ENCODE assay signal across 8 cellular contexts in the genomic region with DNA sequence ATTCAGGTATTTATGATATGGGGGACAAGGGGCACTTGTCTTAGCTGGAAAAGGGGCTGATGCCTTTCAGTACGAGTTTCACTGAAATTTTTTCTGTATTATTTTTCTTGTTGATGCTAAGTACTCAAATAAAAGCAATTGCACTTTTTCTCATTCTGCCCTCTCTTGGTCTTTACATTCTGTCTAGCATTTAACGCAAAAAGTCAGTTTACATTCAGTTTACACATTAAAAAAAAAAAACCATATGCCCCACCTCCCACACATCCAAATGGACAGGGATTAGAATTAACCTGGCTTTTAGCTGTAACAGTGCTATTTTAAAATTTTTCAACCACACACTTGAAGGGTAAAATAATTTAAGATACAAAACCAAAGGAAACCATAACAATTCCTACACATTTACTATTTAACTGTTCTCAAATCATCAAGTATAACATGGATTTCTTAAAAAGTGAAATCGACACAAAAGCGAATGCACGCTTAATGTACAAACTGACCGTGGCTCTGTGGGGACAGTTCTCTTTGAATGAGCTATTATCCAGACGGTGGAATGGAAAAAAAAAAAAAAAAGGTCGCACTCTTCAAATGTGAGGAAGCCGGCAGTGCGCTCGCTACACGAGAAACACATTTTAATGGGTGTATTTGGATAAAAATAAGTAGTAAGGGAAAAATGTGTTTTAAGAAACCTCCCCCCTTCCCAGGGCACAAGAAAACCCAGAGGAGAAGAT. TPM values are rescaled to one million over a fixed set of nuclear protein-coding genes. Genes with fewer than 3 reads are reported as not detected.
DNase-seq lines count a peak whose midpoint lies in the region; TF ChIP-seq lines count a peak whose summit lies in the region.

No MANE protein-coding gene starts in this region.

- H2AK5ac ChIP-seq in H9 (ENCODE audit: insufficient read length, low read length), result no peak overlapping the region

- no peak overlapping the region for H3K27ac ChIP-seq in H9 (ENCODE audit: insufficient read length, low read depth, low read length)

- no peak overlapping the region for H2AFZ ChIP-seq in H9 (ENCODE audit: low read length)

- H3K36me3 Mint-ChIP-seq in H9 (ENCODE audit: insufficient read depth in 1 of 3, low read depth in 3 of 3), result no peaks in the 10 kb centered on the region
- H3K36me3 Mint-ChIP-seq in activated T-helper 2 cell treated with anti-CD3 and anti-CD28 coated beads, Interferon-gamma antibody, Interleukin-2, Interleukin-4, amounts not matched to agents 10 μg/mL and 5 μg/mL and 100 μg/mL, durations not matched to agents 14 hours and 24 hours and 36 hours (ENCODE audit: low read depth), result no peaks in the 10 kb centered on the region

- H3K9me3 Mint-ChIP-seq in H9, result no peaks in the 10 kb centered on the region
- no peaks in the 10 kb centered on the region for H3K9me3 Mint-ChIP-seq in activated T-helper 2 cell treated with anti-CD3 and anti-CD28 coated beads, Interferon-gamma antibody, Interleukin-2, Interleukin-4, amounts not matched to agents 10 μg/mL and 5 μg/mL and 100 μg/mL, durations not matched to agents 14 hours and 24 hours and 36 hours

- no peak overlapping the region for H3K23ac ChIP-seq in H9 (ENCODE audit: insufficient read length, low read depth, low read length)

- no peak overlapping the region for H4K8ac ChIP-seq in H9 (replicated peaks; ENCODE audit: insufficient read length, low read depth, low read length)

- H4K5ac ChIP-seq in H9 (ENCODE audit: insufficient read length, low read depth, low read length), result no peak overlapping the region

- peak overlapping the region; percentile 65 for H3K4me2 ChIP-seq in H9 (ENCODE audit: insufficient read depth, insufficient read length, low read length)

- peak overlapping the region; percentile 77 for H3K4me3 ChIP-seq in iPS-18c (ENCODE audit: insufficient read depth, low read depth, low read length)

- peaks cover 13% of the 10 kb centered on the region for H3K4me1 ChIP-seq in H9 (ENCODE audit: insufficient read depth, low read length)

- H2BK20ac ChIP-seq in H9 (ENCODE audit: low read depth, low read length, poor library complexity, severe bottlenecking), result no peak overlapping the region

- no peak overlapping the region for H3K14ac ChIP-seq in H9 (ENCODE audit: insufficient read depth, low read length)

- intact Hi-C loops in activated T-helper 2 cell treated with anti-CD3 and anti-CD28 coated beads, Interferon-gamma antibody, Interleukin-2, Interleukin-4, amounts not matched to agents 10 μg/mL and 5 μg/mL and 100 μg/mL, durations not matched to agents 14 hours and 24 hours and 36 hours (cut with micrococcal nuclease), result loop anchor here (5.0 to 10.0 kb wide), 6 partner anchors 96 to 582 kb away; a partner anchor contains a TSS

- no peak overlapping the region for H2BK15ac ChIP-seq in H9 (ENCODE audit: low read depth, low read length)

- no peak overlapping the region for H3K4ac ChIP-seq in H9 (ENCODE audit: low read depth, low read length)

- H2BK5ac ChIP-seq in H9 (ENCODE audit: insufficient read length, low read length), result no peak overlapping the region

- H3K56ac ChIP-seq in H9 (ENCODE audit: insufficient read length, low read depth, low read length), result no peak overlapping the region

- peak overlapping the region; percentile 9 for H3K9ac ChIP-seq in H9 (ENCODE audit: extremely low read depth, insufficient read length, low read length)

- H3T11ph ChIP-seq in H9 (ENCODE audit: low read length), result no peak overlapping the region

- peak overlapping the region; percentile 92 to 98 for H3K4me3 Mint-ChIP-seq in H9
- peak overlapping the region; percentile 86 for H3K4me3 Mint-ChIP-seq in activated T-helper 2 cell treated with anti-CD3 and anti-CD28 coated beads, Interferon-gamma antibody, Interleukin-2, Interleukin-4, amounts not matched to agents 10 μg/mL and 5 μg/mL and 100 μg/mL, durations not matched to agents 14 hours and 24 hours and 36 hours (ENCODE audit: low read depth)

- no peak overlapping the region for H2BK120ac ChIP-seq in H9 (ENCODE audit: low read depth, low read length, poor library complexity, severe bottlenecking)

- peaks cover 10% of the 10 kb centered on the region for H3K23me2 ChIP-seq in H9 (ENCODE audit: insufficient read length, low read depth, low read length, poor library complexity, severe bottlenecking)

- no peaks in the 10 kb centered on the region for H3K27me3 Mint-ChIP-seq in H9 (ENCODE audit: low read depth)
- peaks cover 4% of the 10 kb centered on the region for H3K27me3 Mint-ChIP-seq in activated T-helper 2 cell treated with anti-CD3 and anti-CD28 coated beads, Interferon-gamma antibody, Interleukin-2, Interleukin-4, amounts not matched to agents 10 μg/mL and 5 μg/mL and 100 μg/mL, durations not matched to agents 14 hours and 24 hours and 36 hours (ENCODE audit: low read depth)

- TF ChIP-seq CTCF in H9 (conservative IDR thresholded peaks at IDR 0.05), result no peak

- peaks cover 74 to 76% of the 10 kb centered on the region in 2 experiments for H3K4me1 Mint-ChIP-seq in H9
- H3K4me1 Mint-ChIP-seq in activated T-helper 2 cell treated with anti-CD3 and anti-CD28 coated beads, Interferon-gamma antibody, Interleukin-2, Interleukin-4, amounts not matched to agents 10 μg/mL and 5 μg/mL and 100 μg/mL, durations not matched to agents 14 hours and 24 hours and 36 hours (ENCODE audit: low read depth), result peaks cover 19% of the 10 kb centered on the region

- in situ Hi-C loops in ACHN (cut with HindIII; ENCODE audit: low pct_ligation_motif_present, low pct_unique_long_range_greater_than_20kb, low sequenced_read_pairs), result no loop called here

- peak overlapping the region; percentile 51 to 91 (median 76); a peak in 4 of 7 replicates for H3K27ac Mint-ChIP-seq in H9
- H3K27ac Mint-ChIP-seq in activated T-helper 2 cell treated with anti-CD3 and anti-CD28 coated beads, Interferon-gamma antibody, Interleukin-2, Interleukin-4, amounts not matched to agents 10 μg/mL and 5 μg/mL and 100 μg/mL, durations not matched to agents 14 hours and 24 hours and 36 hours, result peak overlapping the region; percentile 78

- no CpG with 5 or more reads among the region's 12 CpGs for WGBS in H9 (ENCODE audit: extremely low coverage, insufficient read length, low lambda C conversion rate)

- H3K9me3 ChIP-seq in H9 (ENCODE audit: control insufficient read depth, low read depth, low read length) (no peaks in the 10 kb centered on the region), iPS-18c (ENCODE audit: control insufficient read depth, insufficient read depth, low read length) (no peaks in the 10 kb centered on the region)

- H3K27me3 ChIP-seq in H9 (ENCODE audit: insufficient read depth, low read length), result no peaks in the 10 kb centered on the region

- H3K79me2 ChIP-seq in H9 (ENCODE audit: insufficient read depth, low read length), result peaks cover 16% of the 10 kb centered on the region; the same call in 1 of the 2 replicates

- no peaks in the 10 kb centered on the region for H4K20me1 ChIP-seq in H9 (ENCODE audit: control insufficient read depth, insufficient read depth, insufficient read length)

- no peak overlapping the region for H3K18ac ChIP-seq in H9 (ENCODE audit: insufficient read length, low read depth, low read length)

- no peak overlapping the region for H4K91ac ChIP-seq in H9 (ENCODE audit: insufficient read length, low read depth, low read length)

- peak; percentile 10 for DNase-seq in ACHN
- no peak for DNase-seq in H9
- DNase-seq in activated T-helper 2 cell treated with anti-CD3 and anti-CD28 coated beads, Interferon-gamma antibody, Interleukin-2, Interleukin-4, amounts not matched to agents 10 μg/mL and 5 μg/mL and 100 μg/mL, durations not matched to agents 14 hours and 24 hours and 36 hours (ENCODE audit: low spot score), result no peak
- DNase-seq in superior temporal gyrus (ENCODE audit: extremely low spot score), result peak; percentile 31
- DNase-seq in NOMO-1 (lab: John Stamatoyannopoulos, UW; ENCODE audit: unreplicated experiment in 2 of 2), result no peak
- DNase-seq in NCI-H2196 (lab: John Stamatoyannopoulos, UW; ENCODE audit: unreplicated experiment), result no peak
- no peak for DNase-seq in SIG-M5 treated with dmso at 0.1 percent for 504 hours (lab: John Stamatoyannopoulos, UW; ENCODE audit: unreplicated experiment)

- H3K79me1 ChIP-seq in H9 (ENCODE audit: insufficient read depth, low read depth, low read length, poor library complexity, severe bottlenecking), result no peaks in the 10 kb centered on the region

- no peak overlapping the region for H2BK12ac ChIP-seq in H9 (ENCODE audit: insufficient read length, low read depth, low read length)

RNA-seq across cellular contexts. Expression of a gene that starts 1.4 kb away (rescaled TPM):
- 27.9 and 28.5 TPM in 2 replicates for total RNA-seq in H9 (2021)
- total RNA-seq in activated T-helper 2 cell treated with anti-CD3 and anti-CD28 coated beads, Interferon-gamma antibody, Interleukin-2, Interleukin-4, amounts not matched to agents 10 μg/mL and 5 μg/mL and 100 μg/mL, durations not matched to agents 14 hours and 24 hours and 36 hours, result 10.6 and 12.3 TPM in 2 replicates

RNA-seq across cellular contexts. Expression of a gene that starts 42.1 kb away (rescaled TPM):
- total RNA-seq in H9 (2021), result 0.04 and 0.13 TPM in 2 replicates
- total RNA-seq in activated T-helper 2 cell treated with anti-CD3 and anti-CD28 coated beads, Interferon-gamma antibody, Interleukin-2, Interleukin-4, amounts not matched to agents 10 μg/mL and 5 μg/mL and 100 μg/mL, durations not matched to agents 14 hours and 24 hours and 36 hours, result not detected in 2 replicates

Comparison
In these comparisons a context has a peak if more than half of its experiments do, and no peak if none do; other contexts are left out.
1. DNase-seq: peak in ACHN (single experiment) and superior temporal gyrus (single experiment); none in H9 (single experiment), activated T-helper 2 cell treated with anti-CD3 and anti-CD28 coated beads, Interferon-gamma antibody, Interleukin-2, Interleukin-4, amounts not matched to agents 10 μg/mL and 5 μg/mL and 100 μg/mL, durations not matched to agents 14 hours and 24 hours and 36 hours (single experiment), NOMO-1 (0 of 2), NCI-H2196 (single experiment) and SIG-M5 treated with dmso at 0.1 percent for 504 hours (single experiment).